ENCODE assay signal across 1 cellular context in the genomic region with DNA sequence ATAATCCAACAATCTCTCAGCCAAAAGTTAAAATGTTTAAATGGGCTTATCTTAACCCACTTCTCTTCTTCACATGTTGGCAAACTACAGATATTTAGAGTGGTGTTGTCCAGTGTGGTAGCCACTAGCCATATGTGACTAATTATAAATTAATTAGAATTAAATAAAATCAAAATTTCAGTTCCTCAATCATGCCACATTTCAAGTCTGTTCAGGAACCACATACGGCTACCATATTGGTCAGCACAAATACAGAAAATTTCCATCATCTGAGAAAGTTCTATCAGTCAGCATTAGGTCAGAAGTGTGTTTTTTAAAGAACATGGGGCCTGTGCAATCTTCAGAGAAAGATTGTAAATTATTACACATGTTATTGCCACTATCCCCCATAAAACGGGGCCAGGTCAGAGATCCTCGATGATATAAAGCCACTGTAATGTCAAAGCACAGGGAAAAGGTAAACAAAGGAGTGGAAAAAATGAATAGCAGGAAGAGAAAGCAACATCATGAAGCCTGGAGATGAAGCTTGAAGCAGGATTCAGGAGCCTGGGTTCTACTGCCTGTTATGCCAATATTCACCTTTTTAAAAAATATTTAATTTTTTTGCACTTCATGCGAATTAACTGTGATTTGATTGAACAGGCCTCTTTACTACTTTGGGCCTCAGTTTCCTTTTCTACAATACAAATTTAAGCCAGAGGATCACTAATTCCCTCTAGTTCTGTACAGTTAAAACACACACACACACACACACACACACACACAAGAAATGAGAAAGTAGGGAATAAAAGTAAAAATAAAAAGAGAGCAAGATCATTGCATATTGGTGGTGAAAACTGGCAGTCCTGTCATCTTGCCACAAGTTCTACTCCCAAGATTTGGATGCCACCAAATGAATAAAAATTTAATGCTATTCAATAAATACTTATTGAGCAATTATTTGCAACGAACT.
TF ChIP-seq lines count a peak whose summit lies in the region.

No MANE protein-coding gene starts in this region.

TF ChIP-seq in K562, 482 proteins besides CTCF, POLR2A, EP300 and RAD21 (continued from another document):
- TF ChIP-seq, protein P1, sequence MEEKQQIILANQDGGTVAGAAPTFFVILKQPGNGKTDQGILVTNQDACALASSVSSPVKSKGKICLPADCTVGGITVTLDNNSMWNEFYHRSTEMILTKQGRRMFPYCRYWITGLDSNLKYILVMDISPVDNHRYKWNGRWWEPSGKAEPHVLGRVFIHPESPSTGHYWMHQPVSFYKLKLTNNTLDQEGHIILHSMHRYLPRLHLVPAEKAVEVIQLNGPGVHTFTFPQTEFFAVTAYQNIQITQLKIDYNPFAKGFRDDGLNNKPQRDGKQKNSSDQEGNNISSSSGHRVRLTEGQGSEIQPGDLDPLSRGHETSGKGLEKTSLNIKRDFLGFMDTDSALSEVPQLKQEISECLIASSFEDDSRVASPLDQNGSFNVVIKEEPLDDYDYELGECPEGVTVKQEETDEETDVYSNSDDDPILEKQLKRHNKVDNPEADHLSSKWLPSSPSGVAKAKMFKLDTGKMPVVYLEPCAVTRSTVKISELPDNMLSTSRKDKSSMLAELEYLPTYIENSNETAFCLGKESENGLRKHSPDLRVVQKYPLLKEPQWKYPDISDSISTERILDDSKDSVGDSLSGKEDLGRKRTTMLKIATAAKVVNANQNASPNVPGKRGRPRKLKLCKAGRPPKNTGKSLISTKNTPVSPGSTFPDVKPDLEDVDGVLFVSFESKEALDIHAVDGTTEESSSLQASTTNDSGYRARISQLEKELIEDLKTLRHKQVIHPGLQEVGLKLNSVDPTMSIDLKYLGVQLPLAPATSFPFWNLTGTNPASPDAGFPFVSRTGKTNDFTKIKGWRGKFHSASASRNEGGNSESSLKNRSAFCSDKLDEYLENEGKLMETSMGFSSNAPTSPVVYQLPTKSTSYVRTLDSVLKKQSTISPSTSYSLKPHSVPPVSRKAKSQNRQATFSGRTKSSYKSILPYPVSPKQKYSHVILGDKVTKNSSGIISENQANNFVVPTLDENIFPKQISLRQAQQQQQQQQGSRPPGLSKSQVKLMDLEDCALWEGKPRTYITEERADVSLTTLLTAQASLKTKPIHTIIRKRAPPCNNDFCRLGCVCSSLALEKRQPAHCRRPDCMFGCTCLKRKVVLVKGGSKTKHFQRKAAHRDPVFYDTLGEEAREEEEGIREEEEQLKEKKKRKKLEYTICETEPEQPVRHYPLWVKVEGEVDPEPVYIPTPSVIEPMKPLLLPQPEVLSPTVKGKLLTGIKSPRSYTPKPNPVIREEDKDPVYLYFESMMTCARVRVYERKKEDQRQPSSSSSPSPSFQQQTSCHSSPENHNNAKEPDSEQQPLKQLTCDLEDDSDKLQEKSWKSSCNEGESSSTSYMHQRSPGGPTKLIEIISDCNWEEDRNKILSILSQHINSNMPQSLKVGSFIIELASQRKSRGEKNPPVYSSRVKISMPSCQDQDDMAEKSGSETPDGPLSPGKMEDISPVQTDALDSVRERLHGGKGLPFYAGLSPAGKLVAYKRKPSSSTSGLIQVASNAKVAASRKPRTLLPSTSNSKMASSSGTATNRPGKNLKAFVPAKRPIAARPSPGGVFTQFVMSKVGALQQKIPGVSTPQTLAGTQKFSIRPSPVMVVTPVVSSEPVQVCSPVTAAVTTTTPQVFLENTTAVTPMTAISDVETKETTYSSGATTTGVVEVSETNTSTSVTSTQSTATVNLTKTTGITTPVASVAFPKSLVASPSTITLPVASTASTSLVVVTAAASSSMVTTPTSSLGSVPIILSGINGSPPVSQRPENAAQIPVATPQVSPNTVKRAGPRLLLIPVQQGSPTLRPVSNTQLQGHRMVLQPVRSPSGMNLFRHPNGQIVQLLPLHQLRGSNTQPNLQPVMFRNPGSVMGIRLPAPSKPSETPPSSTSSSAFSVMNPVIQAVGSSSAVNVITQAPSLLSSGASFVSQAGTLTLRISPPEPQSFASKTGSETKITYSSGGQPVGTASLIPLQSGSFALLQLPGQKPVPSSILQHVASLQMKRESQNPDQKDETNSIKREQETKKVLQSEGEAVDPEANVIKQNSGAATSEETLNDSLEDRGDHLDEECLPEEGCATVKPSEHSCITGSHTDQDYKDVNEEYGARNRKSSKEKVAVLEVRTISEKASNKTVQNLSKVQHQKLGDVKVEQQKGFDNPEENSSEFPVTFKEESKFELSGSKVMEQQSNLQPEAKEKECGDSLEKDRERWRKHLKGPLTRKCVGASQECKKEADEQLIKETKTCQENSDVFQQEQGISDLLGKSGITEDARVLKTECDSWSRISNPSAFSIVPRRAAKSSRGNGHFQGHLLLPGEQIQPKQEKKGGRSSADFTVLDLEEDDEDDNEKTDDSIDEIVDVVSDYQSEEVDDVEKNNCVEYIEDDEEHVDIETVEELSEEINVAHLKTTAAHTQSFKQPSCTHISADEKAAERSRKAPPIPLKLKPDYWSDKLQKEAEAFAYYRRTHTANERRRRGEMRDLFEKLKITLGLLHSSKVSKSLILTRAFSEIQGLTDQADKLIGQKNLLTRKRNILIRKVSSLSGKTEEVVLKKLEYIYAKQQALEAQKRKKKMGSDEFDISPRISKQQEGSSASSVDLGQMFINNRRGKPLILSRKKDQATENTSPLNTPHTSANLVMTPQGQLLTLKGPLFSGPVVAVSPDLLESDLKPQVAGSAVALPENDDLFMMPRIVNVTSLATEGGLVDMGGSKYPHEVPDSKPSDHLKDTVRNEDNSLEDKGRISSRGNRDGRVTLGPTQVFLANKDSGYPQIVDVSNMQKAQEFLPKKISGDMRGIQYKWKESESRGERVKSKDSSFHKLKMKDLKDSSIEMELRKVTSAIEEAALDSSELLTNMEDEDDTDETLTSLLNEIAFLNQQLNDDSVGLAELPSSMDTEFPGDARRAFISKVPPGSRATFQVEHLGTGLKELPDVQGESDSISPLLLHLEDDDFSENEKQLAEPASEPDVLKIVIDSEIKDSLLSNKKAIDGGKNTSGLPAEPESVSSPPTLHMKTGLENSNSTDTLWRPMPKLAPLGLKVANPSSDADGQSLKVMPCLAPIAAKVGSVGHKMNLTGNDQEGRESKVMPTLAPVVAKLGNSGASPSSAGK (IDR thresholded peaks at IDR 0.05): no peak
- TF ChIP-seq, protein P2, sequence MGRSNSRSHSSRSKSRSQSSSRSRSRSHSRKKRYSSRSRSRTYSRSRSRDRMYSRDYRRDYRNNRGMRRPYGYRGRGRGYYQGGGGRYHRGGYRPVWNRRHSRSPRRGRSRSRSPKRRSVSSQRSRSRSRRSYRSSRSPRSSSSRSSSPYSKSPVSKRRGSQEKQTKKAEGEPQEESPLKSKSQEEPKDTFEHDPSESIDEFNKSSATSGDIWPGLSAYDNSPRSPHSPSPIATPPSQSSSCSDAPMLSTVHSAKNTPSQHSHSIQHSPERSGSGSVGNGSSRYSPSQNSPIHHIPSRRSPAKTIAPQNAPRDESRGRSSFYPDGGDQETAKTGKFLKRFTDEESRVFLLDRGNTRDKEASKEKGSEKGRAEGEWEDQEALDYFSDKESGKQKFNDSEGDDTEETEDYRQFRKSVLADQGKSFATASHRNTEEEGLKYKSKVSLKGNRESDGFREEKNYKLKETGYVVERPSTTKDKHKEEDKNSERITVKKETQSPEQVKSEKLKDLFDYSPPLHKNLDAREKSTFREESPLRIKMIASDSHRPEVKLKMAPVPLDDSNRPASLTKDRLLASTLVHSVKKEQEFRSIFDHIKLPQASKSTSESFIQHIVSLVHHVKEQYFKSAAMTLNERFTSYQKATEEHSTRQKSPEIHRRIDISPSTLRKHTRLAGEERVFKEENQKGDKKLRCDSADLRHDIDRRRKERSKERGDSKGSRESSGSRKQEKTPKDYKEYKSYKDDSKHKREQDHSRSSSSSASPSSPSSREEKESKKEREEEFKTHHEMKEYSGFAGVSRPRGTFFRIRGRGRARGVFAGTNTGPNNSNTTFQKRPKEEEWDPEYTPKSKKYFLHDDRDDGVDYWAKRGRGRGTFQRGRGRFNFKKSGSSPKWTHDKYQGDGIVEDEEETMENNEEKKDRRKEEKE (IDR thresholded peaks at IDR 0.05; ENCODE audit: borderline replicate concordance in 1 of 2, control insufficient read depth in 1 of 2, low read depth in 2 of 2, low read length in 1 of 2): no peak
- TF ChIP-seq SAFB2 (IDR thresholded peaks at IDR 0.05; ENCODE audit: borderline replicate concordance, low read depth, low read length, severe bottlenecking): no peak
- TF ChIP-seq, protein P3, sequence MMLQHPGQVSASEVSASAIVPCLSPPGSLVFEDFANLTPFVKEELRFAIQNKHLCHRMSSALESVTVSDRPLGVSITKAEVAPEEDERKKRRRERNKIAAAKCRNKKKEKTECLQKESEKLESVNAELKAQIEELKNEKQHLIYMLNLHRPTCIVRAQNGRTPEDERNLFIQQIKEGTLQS (IDR thresholded peaks at IDR 0.05): peak; percentile 52; the same call in 1 of the 2 replicates
- TF ChIP-seq, protein P3 (CRISPR knock-in tag; conservative IDR thresholded peaks at IDR 0.05): no peak
- TF ChIP-seq, protein P4, sequence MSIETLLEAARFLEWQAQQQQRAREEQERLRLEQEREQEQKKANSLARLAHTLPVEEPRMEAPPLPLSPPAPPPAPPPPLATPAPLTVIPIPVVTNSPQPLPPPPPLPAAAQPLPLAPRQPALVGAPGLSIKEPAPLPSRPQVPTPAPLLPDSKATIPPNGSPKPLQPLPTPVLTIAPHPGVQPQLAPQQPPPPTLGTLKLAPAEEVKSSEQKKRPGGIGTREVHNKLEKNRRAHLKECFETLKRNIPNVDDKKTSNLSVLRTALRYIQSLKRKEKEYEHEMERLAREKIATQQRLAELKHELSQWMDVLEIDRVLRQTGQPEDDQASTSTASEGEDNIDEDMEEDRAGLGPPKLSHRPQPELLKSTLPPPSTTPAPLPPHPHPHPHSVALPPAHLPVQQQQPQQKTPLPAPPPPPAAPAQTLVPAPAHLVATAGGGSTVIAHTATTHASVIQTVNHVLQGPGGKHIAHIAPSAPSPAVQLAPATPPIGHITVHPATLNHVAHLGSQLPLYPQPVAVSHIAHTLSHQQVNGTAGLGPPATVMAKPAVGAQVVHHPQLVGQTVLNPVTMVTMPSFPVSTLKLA (conservative IDR thresholded peaks at IDR 0.05): peak in 1 of 2 experiments; percentile 32; a peak in 2 of 4 replicates
- TF ChIP-seq, protein P5, sequence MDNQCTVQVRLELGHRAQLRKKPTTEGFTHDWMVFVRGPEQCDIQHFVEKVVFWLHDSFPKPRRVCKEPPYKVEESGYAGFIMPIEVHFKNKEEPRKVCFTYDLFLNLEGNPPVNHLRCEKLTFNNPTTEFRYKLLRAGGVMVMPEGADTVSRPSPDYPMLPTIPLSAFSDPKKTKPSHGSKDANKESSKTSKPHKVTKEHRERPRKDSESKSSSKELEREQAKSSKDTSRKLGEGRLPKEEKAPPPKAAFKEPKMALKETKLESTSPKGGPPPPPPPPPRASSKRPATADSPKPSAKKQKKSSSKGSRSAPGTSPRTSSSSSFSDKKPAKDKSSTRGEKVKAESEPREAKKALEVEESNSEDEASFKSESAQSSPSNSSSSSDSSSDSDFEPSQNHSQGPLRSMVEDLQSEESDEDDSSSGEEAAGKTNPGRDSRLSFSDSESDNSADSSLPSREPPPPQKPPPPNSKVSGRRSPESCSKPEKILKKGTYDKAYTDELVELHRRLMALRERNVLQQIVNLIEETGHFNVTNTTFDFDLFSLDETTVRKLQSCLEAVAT (IDR thresholded peaks at IDR 0.05): peak; percentile 57 to 59; a peak in 2 of 4 replicates
- TF ChIP-seq FOSL1 (tag; conservative IDR thresholded peaks at IDR 0.05): peak; percentile 70
- peak; percentile 20; the same call in 1 of the 2 replicates for TF ChIP-seq ZNF121 (CRISPR knock-in tag; conservative IDR thresholded peaks at IDR 0.05)
- TF ChIP-seq FOXK1 (CRISPR knock-in tag; IDR thresholded peaks at IDR 0.05; ENCODE audit: borderline replicate concordance): no peak
- no peak for TF ChIP-seq ZNF830 (CRISPR knock-in tag; IDR thresholded peaks at IDR 0.05)
- TF ChIP-seq, protein P6, sequence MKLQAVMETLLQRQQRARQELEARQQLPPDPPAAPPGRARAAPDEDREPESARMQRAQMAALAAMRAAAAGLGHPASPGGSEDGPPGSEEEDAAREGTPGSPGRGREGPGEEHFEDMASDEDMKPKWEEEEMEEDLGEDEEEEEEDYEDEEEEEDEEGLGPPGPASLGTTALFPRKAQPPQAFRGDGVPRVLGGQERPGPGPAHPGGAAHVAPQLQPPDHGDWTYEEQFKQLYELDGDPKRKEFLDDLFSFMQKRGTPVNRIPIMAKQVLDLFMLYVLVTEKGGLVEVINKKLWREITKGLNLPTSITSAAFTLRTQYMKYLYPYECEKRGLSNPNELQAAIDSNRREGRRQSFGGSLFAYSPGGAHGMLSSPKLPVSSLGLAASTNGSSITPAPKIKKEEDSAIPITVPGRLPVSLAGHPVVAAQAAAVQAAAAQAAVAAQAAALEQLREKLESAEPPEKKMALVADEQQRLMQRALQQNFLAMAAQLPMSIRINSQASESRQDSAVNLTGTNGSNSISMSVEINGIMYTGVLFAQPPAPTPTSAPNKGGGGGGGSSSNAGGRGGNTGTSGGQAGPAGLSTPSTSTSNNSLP (IDR thresholded peaks at IDR 0.05; ENCODE audit: borderline replicate concordance, low read depth, low read length): 0 out of 2 replicates have a peak, but pooled peaks have one; percentile 11
- TF ChIP-seq ARID2 (IDR thresholded peaks at IDR 0.05): 0 out of 2 replicates have a peak, but pooled peaks have one; percentile 29
- TF ChIP-seq HDAC1 (IDR thresholded peaks at IDR 0.05): 0 out of 4 replicates have a peak, but pooled peaks of 1 of the 2 experiments have one; percentile 23
- TF ChIP-seq ZFX (CRISPR knock-in tag; IDR thresholded peaks at IDR 0.05): peak; percentile 19; the same call in 1 of the 2 replicates
- no peak for TF ChIP-seq MYBL2 (IDR thresholded peaks at IDR 0.05; ENCODE audit: low read depth)
- TF ChIP-seq MYBL2 (CRISPR knock-in tag; IDR thresholded peaks at IDR 0.05; ENCODE audit: borderline replicate concordance): no peak
- 0 out of 2 replicates have a peak, but pooled peaks have one; percentile 19 for TF ChIP-seq ATF7 (IDR thresholded peaks at IDR 0.05)
- TF ChIP-seq ESRRA (IDR thresholded peaks at IDR 0.05; ENCODE audit: borderline replicate concordance, low read depth): no peak
- TF ChIP-seq FOXA3 (CRISPR knock-in tag; conservative IDR thresholded peaks at IDR 0.05 in 1 of 2, IDR thresholded peaks at IDR 0.05 in 1 of 2): peak; percentile 73 to 74; a peak in 3 of 4 replicates
- TF ChIP-seq ZNF75A (CRISPR knock-in tag; IDR thresholded peaks at IDR 0.05): no peak
- TF ChIP-seq, protein P7, sequence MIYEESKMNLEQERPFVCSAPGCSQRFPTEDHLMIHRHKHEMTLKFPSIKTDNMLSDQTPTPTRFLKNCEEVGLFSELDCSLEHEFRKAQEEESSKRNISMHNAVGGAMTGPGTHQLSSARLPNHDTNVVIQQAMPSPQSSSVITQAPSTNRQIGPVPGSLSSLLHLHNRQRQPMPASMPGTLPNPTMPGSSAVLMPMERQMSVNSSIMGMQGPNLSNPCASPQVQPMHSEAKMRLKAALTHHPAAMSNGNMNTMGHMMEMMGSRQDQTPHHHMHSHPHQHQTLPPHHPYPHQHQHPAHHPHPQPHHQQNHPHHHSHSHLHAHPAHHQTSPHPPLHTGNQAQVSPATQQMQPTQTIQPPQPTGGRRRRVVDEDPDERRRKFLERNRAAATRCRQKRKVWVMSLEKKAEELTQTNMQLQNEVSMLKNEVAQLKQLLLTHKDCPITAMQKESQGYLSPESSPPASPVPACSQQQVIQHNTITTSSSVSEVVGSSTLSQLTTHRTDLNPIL (CRISPR knock-in tag; IDR thresholded peaks at IDR 0.05): no peak
